Comparison of ENCODE assay signal across 8 cellular contexts in the genomic region with DNA sequence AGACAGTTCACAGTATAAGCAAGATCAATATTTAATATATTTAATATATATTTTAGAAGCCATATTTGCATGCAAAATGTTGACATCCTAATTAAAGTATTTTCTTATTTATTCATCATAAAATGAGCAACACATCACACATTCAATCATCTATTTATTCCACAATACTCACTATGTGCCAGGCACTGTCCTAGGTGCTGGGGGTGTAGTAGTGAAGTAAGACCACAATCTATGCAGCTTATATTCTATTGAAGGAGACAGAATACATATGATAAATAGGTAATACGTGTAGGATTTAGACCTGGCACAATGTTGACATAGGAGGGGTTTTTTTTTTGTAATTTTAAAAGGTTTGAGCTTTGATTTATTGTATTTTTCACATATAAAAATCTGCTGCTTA.
"Had no signal": no experiment of that assay in that cellular context is flagged by ENCODE, and none has a peak within 500 bp of the region (broad histone marks: within the 10 kb centered on the region; RNA-seq: fewer than 3 reads in every experiment).

No MANE protein-coding gene starts in this region.

- H3K36me3 ChIP-seq: HAP-1 had no signal

- H3K4me3 ChIP-seq: GM23248, GM23338, HAP-1 had no signal

- H3K9ac ChIP-seq: GM23248 had no signal

- DNase-seq: GM23248, GOT3, H7, H9, HCEC 1CT, HFFc6 had no signal

- H3K27ac ChIP-seq: GM23248 had no signal

- H3K9me3 ChIP-seq: HAP-1 had no signal
